In the genomic region with DNA sequence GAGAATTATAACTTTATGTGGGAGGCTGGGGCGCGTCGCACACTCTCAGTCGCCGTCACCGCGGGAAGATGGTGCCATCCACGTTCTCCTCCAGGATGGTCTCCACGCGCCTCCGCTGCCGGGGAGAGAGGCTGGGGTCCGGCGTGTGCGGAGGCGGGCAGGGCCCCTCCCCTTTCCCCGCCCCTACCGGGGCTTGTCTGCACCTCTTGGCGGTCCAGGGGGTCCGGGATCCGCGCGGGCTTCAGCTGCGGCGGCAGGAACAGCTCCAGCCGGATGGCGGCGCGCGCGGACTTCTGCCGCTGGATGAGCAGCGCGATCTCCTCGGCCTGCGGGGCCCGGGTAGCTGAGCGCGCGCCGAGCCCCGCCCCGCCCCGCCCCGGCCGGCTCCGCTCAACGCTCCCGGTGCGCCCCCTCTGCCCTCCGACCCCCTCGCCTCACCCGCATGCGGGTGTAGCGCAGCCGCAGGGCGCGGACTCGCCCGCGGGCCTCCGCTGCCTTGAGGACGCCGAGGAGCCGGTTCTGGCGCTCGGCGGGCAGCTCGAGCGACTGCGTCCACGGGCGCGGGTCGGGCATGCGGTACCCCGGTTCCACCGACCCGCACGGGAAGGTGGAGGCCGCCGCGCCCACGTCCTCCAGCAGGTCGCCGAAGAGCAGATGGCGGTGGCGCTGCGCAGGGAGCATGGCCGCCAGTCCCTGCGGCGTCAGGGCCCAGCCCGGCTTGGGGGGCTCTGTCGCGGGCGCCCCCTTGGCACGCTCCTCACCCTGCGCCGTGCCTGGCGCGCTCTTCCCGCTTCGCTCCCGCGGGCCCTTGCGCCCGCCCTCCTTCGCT, we compare ENCODE assay signal across 1 cellular context.
TF ChIP-seq lines count a peak whose summit lies in the region.

No MANE protein-coding gene starts in this region.

TF ChIP-seq in HepG2, 621 proteins besides CTCF, POLR2A, EP300 and RAD21 (continued from another document and continues in another):
- TF ChIP-seq, protein P1, sequence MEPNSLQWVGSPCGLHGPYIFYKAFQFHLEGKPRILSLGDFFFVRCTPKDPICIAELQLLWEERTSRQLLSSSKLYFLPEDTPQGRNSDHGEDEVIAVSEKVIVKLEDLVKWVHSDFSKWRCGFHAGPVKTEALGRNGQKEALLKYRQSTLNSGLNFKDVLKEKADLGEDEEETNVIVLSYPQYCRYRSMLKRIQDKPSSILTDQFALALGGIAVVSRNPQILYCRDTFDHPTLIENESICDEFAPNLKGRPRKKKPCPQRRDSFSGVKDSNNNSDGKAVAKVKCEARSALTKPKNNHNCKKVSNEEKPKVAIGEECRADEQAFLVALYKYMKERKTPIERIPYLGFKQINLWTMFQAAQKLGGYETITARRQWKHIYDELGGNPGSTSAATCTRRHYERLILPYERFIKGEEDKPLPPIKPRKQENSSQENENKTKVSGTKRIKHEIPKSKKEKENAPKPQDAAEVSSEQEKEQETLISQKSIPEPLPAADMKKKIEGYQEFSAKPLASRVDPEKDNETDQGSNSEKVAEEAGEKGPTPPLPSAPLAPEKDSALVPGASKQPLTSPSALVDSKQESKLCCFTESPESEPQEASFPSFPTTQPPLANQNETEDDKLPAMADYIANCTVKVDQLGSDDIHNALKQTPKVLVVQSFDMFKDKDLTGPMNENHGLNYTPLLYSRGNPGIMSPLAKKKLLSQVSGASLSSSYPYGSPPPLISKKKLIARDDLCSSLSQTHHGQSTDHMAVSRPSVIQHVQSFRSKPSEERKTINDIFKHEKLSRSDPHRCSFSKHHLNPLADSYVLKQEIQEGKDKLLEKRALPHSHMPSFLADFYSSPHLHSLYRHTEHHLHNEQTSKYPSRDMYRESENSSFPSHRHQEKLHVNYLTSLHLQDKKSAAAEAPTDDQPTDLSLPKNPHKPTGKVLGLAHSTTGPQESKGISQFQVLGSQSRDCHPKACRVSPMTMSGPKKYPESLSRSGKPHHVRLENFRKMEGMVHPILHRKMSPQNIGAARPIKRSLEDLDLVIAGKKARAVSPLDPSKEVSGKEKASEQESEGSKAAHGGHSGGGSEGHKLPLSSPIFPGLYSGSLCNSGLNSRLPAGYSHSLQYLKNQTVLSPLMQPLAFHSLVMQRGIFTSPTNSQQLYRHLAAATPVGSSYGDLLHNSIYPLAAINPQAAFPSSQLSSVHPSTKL (CRISPR knock-in tag; IDR thresholded peaks at IDR 0.05), result peak; percentile 57
- TF ChIP-seq NRL (CRISPR knock-in tag; IDR thresholded peaks at IDR 0.05; ENCODE audit: borderline replicate concordance) (peak; percentile 83; the same call in 1 of the 2 replicates), NCOA1 (CRISPR knock-in tag; IDR thresholded peaks at IDR 0.05) (no peak), ZNF891 (CRISPR knock-in tag; IDR thresholded peaks at IDR 0.05) (peak; percentile 88), ZNF333 (CRISPR knock-in tag; IDR thresholded peaks at IDR 0.05; ENCODE audit: borderline replicate concordance) (peak; percentile 21; the same call in 1 of the 2 replicates), MIER2 (CRISPR knock-in tag; IDR thresholded peaks at IDR 0.05) (0 out of 2 replicates have a peak, but pooled peaks have one; percentile 29), MAF1 (CRISPR knock-in tag; IDR thresholded peaks at IDR 0.05; ENCODE audit: borderline replicate concordance) (no peak), AKAP8 (CRISPR knock-in tag; IDR thresholded peaks at IDR 0.05) (peak; percentile 37; the same call in 1 of the 2 replicates), SALL1 (CRISPR knock-in tag; IDR thresholded peaks at IDR 0.05) (peak; percentile 7), ZNF234 (CRISPR knock-in tag; conservative IDR thresholded peaks at IDR 0.05) (0 out of 2 replicates have a peak, but pooled peaks have one; percentile 32), JUN (CRISPR knock-in tag; IDR thresholded peaks at IDR 0.05) (no peak; the same call in 1 of the 2 replicates), NR2F6 (IDR thresholded peaks at IDR 0.05) (no peak), NR2F6 (CRISPR knock-in tag; IDR thresholded peaks at IDR 0.05) (peak; percentile 63; the same call in 1 of the 2 replicates), ZFP82 (CRISPR knock-in tag; IDR thresholded peaks at IDR 0.05; ENCODE audit: borderline replicate concordance) (peak; percentile 69; the same call in 1 of the 2 replicates), CBFB (CRISPR knock-in tag; IDR thresholded peaks at IDR 0.05) (no peak), CBX2 (IDR thresholded peaks at IDR 0.05; ENCODE audit: low read depth, low read length) (no peak), CBX2 (CRISPR knock-in tag; IDR thresholded peaks at IDR 0.05; ENCODE audit: low read depth) (peak; percentile 69; the same call in 1 of the 2 replicates), NFE2 (CRISPR knock-in tag; IDR thresholded peaks at IDR 0.05) (no peak), MED1 (CRISPR knock-in tag; IDR thresholded peaks at IDR 0.05) (peak; percentile 36; the same call in 1 of the 2 replicates), ZNF160 (CRISPR knock-in tag; IDR thresholded peaks at IDR 0.05) (0 out of 2 replicates have a peak, but pooled peaks have one; percentile 18)
- TF ChIP-seq, protein P2, sequence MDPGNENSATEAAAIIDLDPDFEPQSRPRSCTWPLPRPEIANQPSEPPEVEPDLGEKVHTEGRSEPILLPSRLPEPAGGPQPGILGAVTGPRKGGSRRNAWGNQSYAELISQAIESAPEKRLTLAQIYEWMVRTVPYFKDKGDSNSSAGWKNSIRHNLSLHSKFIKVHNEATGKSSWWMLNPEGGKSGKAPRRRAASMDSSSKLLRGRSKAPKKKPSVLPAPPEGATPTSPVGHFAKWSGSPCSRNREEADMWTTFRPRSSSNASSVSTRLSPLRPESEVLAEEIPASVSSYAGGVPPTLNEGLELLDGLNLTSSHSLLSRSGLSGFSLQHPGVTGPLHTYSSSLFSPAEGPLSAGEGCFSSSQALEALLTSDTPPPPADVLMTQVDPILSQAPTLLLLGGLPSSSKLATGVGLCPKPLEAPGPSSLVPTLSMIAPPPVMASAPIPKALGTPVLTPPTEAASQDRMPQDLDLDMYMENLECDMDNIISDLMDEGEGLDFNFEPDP (CRISPR knock-in tag; conservative IDR thresholded peaks at IDR 0.05), result peak; percentile 88; the same call in 1 of the 2 replicates
- TF ChIP-seq, protein P3, sequence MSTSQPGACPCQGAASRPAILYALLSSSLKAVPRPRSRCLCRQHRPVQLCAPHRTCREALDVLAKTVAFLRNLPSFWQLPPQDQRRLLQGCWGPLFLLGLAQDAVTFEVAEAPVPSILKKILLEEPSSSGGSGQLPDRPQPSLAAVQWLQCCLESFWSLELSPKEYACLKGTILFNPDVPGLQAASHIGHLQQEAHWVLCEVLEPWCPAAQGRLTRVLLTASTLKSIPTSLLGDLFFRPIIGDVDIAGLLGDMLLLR (CRISPR knock-in tag; IDR thresholded peaks at IDR 0.05), result peak; percentile 73; the same call in 1 of the 2 replicates
- TF ChIP-seq, protein P4, sequence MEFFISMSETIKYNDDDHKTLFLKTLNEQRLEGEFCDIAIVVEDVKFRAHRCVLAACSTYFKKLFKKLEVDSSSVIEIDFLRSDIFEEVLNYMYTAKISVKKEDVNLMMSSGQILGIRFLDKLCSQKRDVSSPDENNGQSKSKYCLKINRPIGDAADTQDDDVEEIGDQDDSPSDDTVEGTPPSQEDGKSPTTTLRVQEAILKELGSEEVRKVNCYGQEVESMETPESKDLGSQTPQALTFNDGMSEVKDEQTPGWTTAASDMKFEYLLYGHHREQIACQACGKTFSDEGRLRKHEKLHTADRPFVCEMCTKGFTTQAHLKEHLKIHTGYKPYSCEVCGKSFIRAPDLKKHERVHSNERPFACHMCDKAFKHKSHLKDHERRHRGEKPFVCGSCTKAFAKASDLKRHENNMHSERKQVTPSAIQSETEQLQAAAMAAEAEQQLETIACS (CRISPR knock-in tag; IDR thresholded peaks at IDR 0.05), result 0 out of 2 replicates have a peak, but pooled peaks have one; percentile 69
- TF ChIP-seq, protein P5, sequence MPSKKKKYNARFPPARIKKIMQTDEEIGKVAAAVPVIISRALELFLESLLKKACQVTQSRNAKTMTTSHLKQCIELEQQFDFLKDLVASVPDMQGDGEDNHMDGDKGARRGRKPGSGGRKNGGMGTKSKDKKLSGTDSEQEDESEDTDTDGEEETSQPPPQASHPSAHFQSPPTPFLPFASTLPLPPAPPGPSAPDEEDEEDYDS (CRISPR knock-in tag; IDR thresholded peaks at IDR 0.05), result no peak; the same call in none of the 2 replicates
- TF ChIP-seq, protein P6, sequence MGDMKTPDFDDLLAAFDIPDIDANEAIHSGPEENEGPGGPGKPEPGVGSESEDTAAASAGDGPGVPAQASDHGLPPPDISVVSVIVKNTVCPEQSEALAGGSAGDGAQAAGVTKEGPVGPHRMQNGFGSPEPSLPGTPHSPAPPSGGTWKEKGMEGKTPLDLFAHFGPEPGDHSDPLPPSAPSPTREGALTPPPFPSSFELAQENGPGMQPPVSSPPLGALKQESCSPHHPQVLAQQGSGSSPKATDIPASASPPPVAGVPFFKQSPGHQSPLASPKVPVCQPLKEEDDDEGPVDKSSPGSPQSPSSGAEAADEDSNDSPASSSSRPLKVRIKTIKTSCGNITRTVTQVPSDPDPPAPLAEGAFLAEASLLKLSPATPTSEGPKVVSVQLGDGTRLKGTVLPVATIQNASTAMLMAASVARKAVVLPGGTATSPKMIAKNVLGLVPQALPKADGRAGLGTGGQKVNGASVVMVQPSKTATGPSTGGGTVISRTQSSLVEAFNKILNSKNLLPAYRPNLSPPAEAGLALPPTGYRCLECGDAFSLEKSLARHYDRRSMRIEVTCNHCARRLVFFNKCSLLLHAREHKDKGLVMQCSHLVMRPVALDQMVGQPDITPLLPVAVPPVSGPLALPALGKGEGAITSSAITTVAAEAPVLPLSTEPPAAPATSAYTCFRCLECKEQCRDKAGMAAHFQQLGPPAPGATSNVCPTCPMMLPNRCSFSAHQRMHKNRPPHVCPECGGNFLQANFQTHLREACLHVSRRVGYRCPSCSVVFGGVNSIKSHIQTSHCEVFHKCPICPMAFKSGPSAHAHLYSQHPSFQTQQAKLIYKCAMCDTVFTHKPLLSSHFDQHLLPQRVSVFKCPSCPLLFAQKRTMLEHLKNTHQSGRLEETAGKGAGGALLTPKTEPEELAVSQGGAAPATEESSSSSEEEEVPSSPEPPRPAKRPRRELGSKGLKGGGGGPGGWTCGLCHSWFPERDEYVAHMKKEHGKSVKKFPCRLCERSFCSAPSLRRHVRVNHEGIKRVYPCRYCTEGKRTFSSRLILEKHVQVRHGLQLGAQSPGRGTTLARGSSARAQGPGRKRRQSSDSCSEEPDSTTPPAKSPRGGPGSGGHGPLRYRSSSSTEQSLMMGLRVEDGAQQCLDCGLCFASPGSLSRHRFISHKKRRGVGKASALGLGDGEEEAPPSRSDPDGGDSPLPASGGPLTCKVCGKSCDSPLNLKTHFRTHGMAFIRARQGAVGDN (CRISPR knock-in tag; IDR thresholded peaks at IDR 0.05), result peak; percentile 74
- TF ChIP-seq, protein P7, sequence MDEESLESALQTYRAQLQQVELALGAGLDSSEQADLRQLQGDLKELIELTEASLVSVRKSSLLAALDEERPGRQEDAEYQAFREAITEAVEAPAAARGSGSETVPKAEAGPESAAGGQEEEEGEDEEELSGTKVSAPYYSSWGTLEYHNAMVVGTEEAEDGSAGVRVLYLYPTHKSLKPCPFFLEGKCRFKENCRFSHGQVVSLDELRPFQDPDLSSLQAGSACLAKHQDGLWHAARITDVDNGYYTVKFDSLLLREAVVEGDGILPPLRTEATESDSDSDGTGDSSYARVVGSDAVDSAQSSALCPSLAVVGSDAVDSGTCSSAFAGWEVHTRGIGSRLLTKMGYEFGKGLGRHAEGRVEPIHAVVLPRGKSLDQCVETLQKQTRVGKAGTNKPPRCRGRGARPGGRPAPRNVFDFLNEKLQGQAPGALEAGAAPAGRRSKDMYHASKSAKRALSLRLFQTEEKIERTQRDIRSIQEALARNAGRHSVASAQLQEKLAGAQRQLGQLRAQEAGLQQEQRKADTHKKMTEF (CRISPR knock-in tag; IDR thresholded peaks at IDR 0.05), result 0 out of 2 replicates have a peak, but pooled peaks have one; percentile 65
- TF ChIP-seq, protein P8, sequence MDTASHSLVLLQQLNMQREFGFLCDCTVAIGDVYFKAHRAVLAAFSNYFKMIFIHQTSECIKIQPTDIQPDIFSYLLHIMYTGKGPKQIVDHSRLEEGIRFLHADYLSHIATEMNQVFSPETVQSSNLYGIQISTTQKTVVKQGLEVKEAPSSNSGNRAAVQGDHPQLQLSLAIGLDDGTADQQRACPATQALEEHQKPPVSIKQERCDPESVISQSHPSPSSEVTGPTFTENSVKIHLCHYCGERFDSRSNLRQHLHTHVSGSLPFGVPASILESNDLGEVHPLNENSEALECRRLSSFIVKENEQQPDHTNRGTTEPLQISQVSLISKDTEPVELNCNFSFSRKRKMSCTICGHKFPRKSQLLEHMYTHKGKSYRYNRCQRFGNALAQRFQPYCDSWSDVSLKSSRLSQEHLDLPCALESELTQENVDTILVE (CRISPR knock-in tag; IDR thresholded peaks at IDR 0.05), result peak; percentile 45; the same call in 1 of the 2 replicates
- TF ChIP-seq, protein P9, sequence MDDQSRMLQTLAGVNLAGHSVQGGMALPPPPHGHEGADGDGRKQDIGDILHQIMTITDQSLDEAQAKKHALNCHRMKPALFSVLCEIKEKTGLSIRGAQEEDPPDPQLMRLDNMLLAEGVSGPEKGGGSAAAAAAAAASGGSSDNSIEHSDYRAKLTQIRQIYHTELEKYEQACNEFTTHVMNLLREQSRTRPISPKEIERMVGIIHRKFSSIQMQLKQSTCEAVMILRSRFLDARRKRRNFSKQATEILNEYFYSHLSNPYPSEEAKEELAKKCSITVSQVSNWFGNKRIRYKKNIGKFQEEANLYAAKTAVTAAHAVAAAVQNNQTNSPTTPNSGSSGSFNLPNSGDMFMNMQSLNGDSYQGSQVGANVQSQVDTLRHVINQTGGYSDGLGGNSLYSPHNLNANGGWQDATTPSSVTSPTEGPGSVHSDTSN (CRISPR knock-in tag; IDR thresholded peaks at IDR 0.05; ENCODE audit: borderline replicate concordance), result no peak
- TF ChIP-seq, protein P10, sequence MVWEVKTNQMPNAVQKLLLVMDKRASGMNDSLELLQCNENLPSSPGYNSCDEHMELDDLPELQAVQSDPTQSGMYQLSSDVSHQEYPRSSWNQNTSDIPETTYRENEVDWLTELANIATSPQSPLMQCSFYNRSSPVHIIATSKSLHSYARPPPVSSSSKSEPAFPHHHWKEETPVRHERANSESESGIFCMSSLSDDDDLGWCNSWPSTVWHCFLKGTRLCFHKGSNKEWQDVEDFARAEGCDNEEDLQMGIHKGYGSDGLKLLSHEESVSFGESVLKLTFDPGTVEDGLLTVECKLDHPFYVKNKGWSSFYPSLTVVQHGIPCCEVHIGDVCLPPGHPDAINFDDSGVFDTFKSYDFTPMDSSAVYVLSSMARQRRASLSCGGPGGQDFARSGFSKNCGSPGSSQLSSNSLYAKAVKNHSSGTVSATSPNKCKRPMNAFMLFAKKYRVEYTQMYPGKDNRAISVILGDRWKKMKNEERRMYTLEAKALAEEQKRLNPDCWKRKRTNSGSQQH (CRISPR knock-in tag; IDR thresholded peaks at IDR 0.05; ENCODE audit: low read depth), result no peak
- TF ChIP-seq, protein P11, sequence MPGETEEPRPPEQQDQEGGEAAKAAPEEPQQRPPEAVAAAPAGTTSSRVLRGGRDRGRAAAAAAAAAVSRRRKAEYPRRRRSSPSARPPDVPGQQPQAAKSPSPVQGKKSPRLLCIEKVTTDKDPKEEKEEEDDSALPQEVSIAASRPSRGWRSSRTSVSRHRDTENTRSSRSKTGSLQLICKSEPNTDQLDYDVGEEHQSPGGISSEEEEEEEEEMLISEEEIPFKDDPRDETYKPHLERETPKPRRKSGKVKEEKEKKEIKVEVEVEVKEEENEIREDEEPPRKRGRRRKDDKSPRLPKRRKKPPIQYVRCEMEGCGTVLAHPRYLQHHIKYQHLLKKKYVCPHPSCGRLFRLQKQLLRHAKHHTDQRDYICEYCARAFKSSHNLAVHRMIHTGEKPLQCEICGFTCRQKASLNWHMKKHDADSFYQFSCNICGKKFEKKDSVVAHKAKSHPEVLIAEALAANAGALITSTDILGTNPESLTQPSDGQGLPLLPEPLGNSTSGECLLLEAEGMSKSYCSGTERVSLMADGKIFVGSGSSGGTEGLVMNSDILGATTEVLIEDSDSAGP (CRISPR knock-in tag; IDR thresholded peaks at IDR 0.05; ENCODE audit: borderline replicate concordance), result peak; percentile 56; the same call in 1 of the 2 replicates
